Comparison of ENCODE assay signal across 15 cellular contexts in the genomic region with DNA sequence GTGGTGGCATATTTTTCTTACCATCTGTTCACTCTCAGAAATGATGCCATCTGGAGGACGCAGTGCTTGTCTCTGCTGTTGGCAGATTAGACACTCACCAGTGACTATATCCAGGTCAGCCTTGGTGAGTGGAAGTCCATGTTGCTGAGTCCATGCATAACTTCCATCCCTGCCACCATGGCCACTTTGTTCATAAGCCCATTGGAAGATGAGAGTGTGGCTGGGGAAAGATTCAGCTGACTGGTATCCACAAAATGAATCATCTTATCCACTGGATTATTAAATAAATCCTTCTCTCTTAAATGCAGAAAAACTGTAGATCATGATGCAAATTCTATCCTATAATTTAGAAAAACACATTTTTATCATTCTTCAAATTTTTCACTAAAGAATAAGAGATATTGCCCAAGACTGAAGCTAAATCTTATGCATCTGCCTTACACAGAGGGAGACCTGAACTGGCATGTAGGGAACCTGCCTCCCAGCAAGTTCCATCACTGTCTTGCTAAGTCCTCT.
A peak's percentile ranks its signal among the peaks of the same experiment; 100 is the strongest.
DNase-seq lines count a peak whose midpoint lies in the region; ATAC-seq and TF ChIP-seq lines count a peak whose summit lies in the region.
"Had no signal": no experiment of that assay in that cellular context is flagged by ENCODE, and none has a peak within 500 bp of the region (broad histone marks: within the 10 kb centered on the region; RNA-seq: fewer than 3 reads in every experiment).

No MANE protein-coding gene starts in this region.

- no peak overlapping the region for H3K27ac Mint-ChIP-seq in stimulated activated effector memory CD8-positive, alpha-beta T cell treated with anti-CD3 and anti-CD28 coated beads, Interleukin-12 subunit alpha, Interleukin-12 subunit beta, amount 100 ng/mL, for 72 hours
- H3K27ac Mint-ChIP-seq in Caco-2 (ENCODE audit: unreplicated experiment), result no peak overlapping the region
- H3K27ac Mint-ChIP-seq: activated CD8-positive, alpha-beta T cell treated with anti-CD3 and anti-CD28 coated beads, Interleukin-2, amount 10 ng/mL, durations not matched to agents 7 days and 5 days; activated naive CD4-positive, alpha-beta T cell treated with anti-CD3 and anti-CD28 coated beads for 36 hours had no signal

- ATAC-seq in stimulated activated effector memory CD8-positive, alpha-beta T cell treated with anti-CD3 and anti-CD28 coated beads, Interleukin-12 subunit alpha, Interleukin-12 subunit beta, amount 100 ng/mL, for 72 hours, result no peak
- ATAC-seq: activated CD8-positive, alpha-beta T cell treated with anti-CD3 and anti-CD28 coated beads, Interleukin-2, amount 10 ng/mL, durations not matched to agents 7 days and 5 days had no signal

- peak; percentile 12 for DNase-seq in AG08396 (ENCODE audit: low spot score)
- DNase-seq in HT-29 (ENCODE audit: low spot score), result peak; percentile 43
- DNase-seq in amniotic stem cell (lab: John Stamatoyannopoulos, UW), result peak; percentile 25
- peak; percentile 18 for DNase-seq in hepatic stellate cell (ENCODE audit: low spot score)
- no peak for DNase-seq in stimulated activated effector memory CD8-positive, alpha-beta T cell treated with anti-CD3 and anti-CD28 coated beads, Interleukin-12 subunit alpha, Interleukin-12 subunit beta, amount 100 ng/mL, for 72 hours (ENCODE audit: low spot score in 2 of 2)
- no peak for DNase-seq in Caco-2
- DNase-seq in SIG-M5 treated with dmso at 0.1 percent for 504 hours (lab: John Stamatoyannopoulos, UW; ENCODE audit: unreplicated experiment), result no peak
- no peak for DNase-seq in activated CD4-positive, CD25-positive, alpha-beta regulatory T cell (lab: John Stamatoyannopoulos, UW)
- DNase-seq: activated CD8-positive, alpha-beta T cell treated with anti-CD3 and anti-CD28 coated beads, Interleukin-2, amount 10 ng/mL, durations not matched to agents 7 days and 5 days; activated naive CD4-positive, alpha-beta T cell treated with anti-CD3 and anti-CD28 coated beads for 36 hours; MM.1S; NCI-H2171; stimulated activated CD4-positive, alpha-beta T cell treated with anti-CD3 and anti-CD28 coated beads, Interleukin-4, amount 100 ng/mL, for 1 hour; stimulated activated naive CD4-positive, alpha-beta T cell had no signal

- H3K4me1 ChIP-seq in Caco-2, result no peaks in the 10 kb centered on the region
- H3K4me1 ChIP-seq: esophagus muscularis mucosa had no signal

- peaks cover 9% of the 10 kb centered on the region for H3K27me3 Mint-ChIP-seq in Caco-2 (ENCODE audit: insufficient read depth, unreplicated experiment)

- no peak overlapping the region for H3K4me3 ChIP-seq in Caco-2 (ENCODE audit: low read depth, low read length)
- H3K4me3 ChIP-seq: esophagus muscularis mucosa had no signal

- no peaks in the 10 kb centered on the region for H3K27me3 ChIP-seq in Caco-2 (replicated peaks; ENCODE audit: control insufficient read depth, insufficient read depth, low read length)
- H3K27me3 ChIP-seq: esophagus muscularis mucosa had no signal

- H3K36me3 ChIP-seq in Caco-2 (ENCODE audit: control insufficient read depth, insufficient read depth, low read length), result no peaks in the 10 kb centered on the region
- H3K36me3 ChIP-seq: esophagus muscularis mucosa had no signal

- POLR2A ChIA-PET in Caco-2 (lab: Charles Lee), result no interaction called here

- H3K4me1 Mint-ChIP-seq in stimulated activated effector memory CD8-positive, alpha-beta T cell treated with anti-CD3 and anti-CD28 coated beads, Interleukin-12 subunit alpha, Interleukin-12 subunit beta, amount 100 ng/mL, for 72 hours, result no peaks in the 10 kb centered on the region
- no peaks in the 10 kb centered on the region for H3K4me1 Mint-ChIP-seq in Caco-2 (ENCODE audit: low read depth, unreplicated experiment)

- CTCF ChIA-PET in Caco-2 (lab: Charles Lee), result interaction anchor here (0.7 kb wide), 1 partner anchor 9 kb away, joined by 3 read pairs; no protein-coding TSS in a partner anchor

- H3K4me3 Mint-ChIP-seq in stimulated activated effector memory CD8-positive, alpha-beta T cell treated with anti-CD3 and anti-CD28 coated beads, Interleukin-12 subunit alpha, Interleukin-12 subunit beta, amount 100 ng/mL, for 72 hours, result no peak overlapping the region
- H3K4me3 Mint-ChIP-seq in Caco-2 (ENCODE audit: unreplicated experiment), result no peak overlapping the region
- H3K4me3 Mint-ChIP-seq: activated CD8-positive, alpha-beta T cell treated with anti-CD3 and anti-CD28 coated beads, Interleukin-2, amount 10 ng/mL, durations not matched to agents 7 days and 5 days; activated naive CD4-positive, alpha-beta T cell treated with anti-CD3 and anti-CD28 coated beads for 36 hours had no signal

- H3K36me3 Mint-ChIP-seq in stimulated activated effector memory CD8-positive, alpha-beta T cell treated with anti-CD3 and anti-CD28 coated beads, Interleukin-12 subunit alpha, Interleukin-12 subunit beta, amount 100 ng/mL, for 72 hours, result no peaks in the 10 kb centered on the region
- H3K36me3 Mint-ChIP-seq in Caco-2 (ENCODE audit: insufficient read depth, unreplicated experiment), result no peaks in the 10 kb centered on the region

- TF ChIP-seq CTCF in Caco-2 (IDR thresholded peaks at IDR 0.05; ENCODE audit: insufficient read depth in 1 of 2, low read depth in 1 of 2, low read length in 1 of 2, severe bottlenecking in 1 of 2, unreplicated experiment in 1 of 2), result no peak

- no peaks in the 10 kb centered on the region for H3K9me3 ChIP-seq in Caco-2
- H3K9me3 ChIP-seq: esophagus muscularis mucosa had no signal

- BruUV-seq in Caco-2 (replicated peaks; lab: Mats Ljungman, UMichigan), result no TSS peak

- intact Hi-C loops in Caco-2 (cut with micrococcal nuclease; ENCODE audit: unreplicated experiment), result no loop called here

- H3K9me3 Mint-ChIP-seq in stimulated activated effector memory CD8-positive, alpha-beta T cell treated with anti-CD3 and anti-CD28 coated beads, Interleukin-12 subunit alpha, Interleukin-12 subunit beta, amount 100 ng/mL, for 72 hours, result peaks cover 5% of the 10 kb centered on the region
- H3K9me3 Mint-ChIP-seq in Caco-2 (ENCODE audit: unreplicated experiment), result no peaks in the 10 kb centered on the region

Comparison
In these comparisons a context has a peak if more than half of its experiments do, and no peak if none do; other contexts are left out.
1. DNase-seq: peak in AG08396 (single experiment), HT-29 (single experiment), amniotic stem cell (single experiment) and hepatic stellate cell (single experiment); none in stimulated activated effector memory CD8-positive, alpha-beta T cell treated with anti-CD3 and anti-CD28 coated beads, Interleukin-12 subunit alpha, Interleukin-12 subunit beta, amount 100 ng/mL, for 72 hours (0 of 2), Caco-2 (0 of 2), SIG-M5 treated with dmso at 0.1 percent for 504 hours (single experiment) and activated CD4-positive, CD25-positive, alpha-beta regulatory T cell (0 of 4).